Comparison of ENCODE assay signal across 11 cellular contexts in genomic region chr9:107647611-107648010, GRCh38.
"Had no signal": no experiment of that assay in that cellular context is flagged by ENCODE, and none has a peak within 500 bp of the region (broad histone marks: within the 10 kb centered on the region; RNA-seq: fewer than 3 reads in every experiment).

No MANE protein-coding gene starts in this region.

- H3K9me3 ChIP-seq: HAP-1 had no signal

- H3K4me2 ChIP-seq: GM23338 had no signal

- H3K4me3 ChIP-seq: GM23248, GM23338, HAP-1 had no signal

- FAIRE-seq: H1, H54 had no signal

- H3K4me1 ChIP-seq: HAP-1 had no signal

- H3K27ac ChIP-seq: GM23248 had no signal

- H3K4me1 Mint-ChIP-seq: GM23338 had no signal

- ATAC-seq: GM23338, HCT116 had no signal

- DNase-seq: GOT3, H7, H9, HCEC 1CT, HFFc6 had no signal

- H3K9ac ChIP-seq: GM23248 had no signal

- H3K27ac Mint-ChIP-seq: GM23338, HFFc6 had no signal

- H3K9me3 Mint-ChIP-seq: GM23338, H9, HFFc6 had no signal

- H3K4me3 Mint-ChIP-seq: GM23338, H9, HFFc6 had no signal

- H3K36me3 ChIP-seq: HAP-1 had no signal
